ENCODE assay signal across 22 cellular contexts in genomic region chr4:189200346-189200745, GRCh38.
DNase-seq lines count a peak whose midpoint lies in the region; FAIRE-seq and TF ChIP-seq lines count a peak whose summit lies in the region.
"Had no signal": no experiment of that assay in that cellular context is flagged by ENCODE, and none has a peak within 500 bp of the region (broad histone marks: within the 10 kb centered on the region; RNA-seq: fewer than 3 reads in every experiment).

No MANE protein-coding gene starts in this region.

- intact Hi-C loops in posterior vena cava (cut with DNase I) (no loop called here), adrenal gland (cut with DNase I) (no loop called here)

- no peak for FAIRE-seq in urothelium cell line (lab: Jason Lieb, UNC)
- FAIRE-seq: HepG2 had no signal

- H3K36me3 ChIP-seq in adrenal gland (replicated peaks in 1 of 2): no peaks in the 10 kb centered on the region
- H3K36me3 ChIP-seq: BLaER1 treated with 17β-estradiol and CSF1 and Interleukin-3, amounts not matched to agents 10 nM and 100 nM; SJCRH30 had no signal

- WGBS in adrenal gland, 4 donors: 74 to 86% (median 82%) methylated on average over 7 of the region's 7 CpGs

- H3K4me1 ChIP-seq in adrenal gland (replicated peaks in 1 of 2): peaks cover 0 to 9% of the 10 kb centered on the region in 2 donors
- H3K4me1 ChIP-seq: SJCRH30 had no signal

- H3K4me3 ChIP-seq in adrenal gland: no peak overlapping the region
- H3K4me3 ChIP-seq: BLaER1 treated with 17β-estradiol and CSF1 and Interleukin-3, amounts not matched to agents 10 nM and 100 nM; SJCRH30 had no signal

- H3K27me3 ChIP-seq in adrenal gland: no peaks in the 10 kb centered on the region
- H3K27me3 ChIP-seq: SJCRH30 had no signal

- H3K27ac ChIP-seq in adrenal gland: no peak overlapping the region
- H3K27ac ChIP-seq: BLaER1 treated with 17β-estradiol and CSF1 and Interleukin-3, amounts not matched to agents 10 nM and 100 nM; HL-60; SJCRH30 had no signal

- no peaks in the 10 kb centered on the region for H3K9me3 ChIP-seq in adrenal gland (replicated peaks in 1 of 3)
- H3K9me3 ChIP-seq: BLaER1 treated with 17β-estradiol and CSF1 and Interleukin-3, amounts not matched to agents 10 nM and 100 nM; SJCRH30 had no signal

- DNase-seq in NCI-H1105 treated with DMSO at 0.1 percent for 48 hours (lab: John Stamatoyannopoulos, UW) (peak; percentile 10), NCI-H1105 (lab: John Stamatoyannopoulos, UW) (no peak), DMS53 treated with DMSO at 0.1 percent for 48 hours (lab: John Stamatoyannopoulos, UW; ENCODE audit: unreplicated experiment) (peak; percentile 64), NCI-H146 treated with DMSO at 0.1 percent for 48 hours (lab: John Stamatoyannopoulos, UW; ENCODE audit: unreplicated experiment) (peak; percentile 1), foreskin melanocyte (peak; percentile 85), posterior vena cava (ENCODE audit: low spot score) (no peak), urothelium cell line (ENCODE audit: low spot score) (no peak), adrenal gland (no peak)
- DNase-seq: 8988T; Calu3; CD4-positive, alpha-beta memory T cell; DMS79; H9; KBM-7; NCI-H2029 treated with DMSO at 0.1 percent for 48 hours; NCI-H446 treated with DMSO at 0.1 percent for 48 hours; NCI-H82; SJCRH30; T-cell had no signal

- no peak for TF ChIP-seq CTCF in adrenal gland (IDR thresholded peaks at IDR 0.05)

- TF ChIP-seq POLR2A in adrenal gland (IDR thresholded peaks at IDR 0.05): no peak

Comparison
In these comparisons a context has a peak if more than half of its experiments do, and no peak if none do; other contexts are left out.
1. DNase-seq: peak in NCI-H1105 treated with DMSO at 0.1 percent for 48 hours (single experiment), DMS53 treated with DMSO at 0.1 percent for 48 hours (single experiment), NCI-H146 treated with DMSO at 0.1 percent for 48 hours (single experiment) and foreskin melanocyte (single experiment); none in NCI-H1105 (single experiment), posterior vena cava (single experiment), urothelium cell line (single experiment) and adrenal gland (0 of 7).